In the genomic region with DNA sequence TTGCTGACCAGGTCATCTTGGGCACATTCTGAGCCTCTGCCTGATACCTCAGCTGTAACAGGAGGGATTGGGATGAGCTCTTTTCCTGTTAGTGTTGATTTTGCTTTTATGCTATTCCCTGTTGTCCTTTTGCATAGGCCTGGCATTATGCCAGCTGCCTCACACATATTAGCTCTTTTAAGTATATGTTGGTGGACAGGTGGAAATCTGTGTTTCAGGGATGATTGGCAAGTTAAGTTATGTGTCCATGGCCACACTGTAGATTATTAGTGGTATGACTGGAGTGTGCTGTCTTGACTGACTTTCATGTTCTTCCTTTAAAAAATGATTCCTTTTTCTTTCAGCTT, we compare ENCODE assay signal across 21 cellular contexts. TPM values are rescaled to one million over a fixed set of nuclear protein-coding genes. Genes with fewer than 3 reads are reported as not detected.
DNase-seq lines count a peak whose midpoint lies in the region; ATAC-seq, FAIRE-seq and TF ChIP-seq lines count a peak whose summit lies in the region.
"Had no signal": no experiment of that assay in that cellular context is flagged by ENCODE, and none has a peak within 500 bp of the region (broad histone marks: within the 10 kb centered on the region; RNA-seq: fewer than 3 reads in every experiment).

No MANE protein-coding gene starts in this region.

- H3K4me1 ChIP-seq in HepG2 (ENCODE audit: insufficient read depth, low read length) (peaks cover 60% of the 10 kb centered on the region), right lobe of liver (no peaks in the 10 kb centered on the region), upper lobe of right lung (no peaks in the 10 kb centered on the region)

- TF ChIP-seq POLR2A in HepG2 (IDR thresholded peaks at IDR 0.05; ENCODE audit: insufficient read depth in 1 of 2, low read depth in 2 of 2, low read length in 2 of 2): no peak
- no peak for TF ChIP-seq POLR2A in right lobe of liver (IDR thresholded peaks at IDR 0.05)

- no peaks in the 10 kb centered on the region for H3K27me3 ChIP-seq in HepG2 (ENCODE audit: control insufficient read depth in 1 of 2, insufficient read depth in 2 of 2, low read length in 2 of 2)
- no peaks in the 10 kb centered on the region for H3K27me3 ChIP-seq in right lobe of liver
- H3K27me3 ChIP-seq in upper lobe of right lung: no peaks in the 10 kb centered on the region

- CTCF ChIA-PET in HepG2 (lab: Yijun Ruan, JAX; ENCODE audit: low intra/inter-chr PET ratio, low total read pairs): interaction anchor here (2.1 kb wide), 1 partner anchor 41 kb away, joined by 12 read pairs; no protein-coding TSS in a partner anchor

- TF ChIP-seq CTCF in HepG2 (CRISPR knock-in tag; IDR thresholded peaks at IDR 0.05) (no peak), right lobe of liver (IDR thresholded peaks at IDR 0.05) (no peak), VCaP (conservative IDR thresholded peaks at IDR 0.05) (no peak), upper lobe of right lung (IDR thresholded peaks at IDR 0.05) (no peak)

- no peak for TF ChIP-seq RAD21 in HepG2 (CRISPR knock-in tag; IDR thresholded peaks at IDR 0.05)

- H3K27ac ChIP-seq in HepG2 (ENCODE audit: extremely low read length, insufficient read depth, low read length) (no peak overlapping the region), right lobe of liver (no peak overlapping the region), VCaP (peak overlapping the region; percentile 87), upper lobe of right lung (no peak overlapping the region)

- H2AFZ ChIP-seq in HepG2 (ENCODE audit: low read length): no peak overlapping the region

- no peak overlapping the region for H3K4me2 ChIP-seq in HepG2 (ENCODE audit: low read depth, low read length)

- BruUV-seq in HepG2 (replicated peaks; lab: Mats Ljungman, UMichigan): no TSS peak

- peaks cover 82% of the 10 kb centered on the region for H3K79me2 ChIP-seq in HepG2 (ENCODE audit: insufficient read depth, low read length)

- H3K9me3 ChIP-seq in HepG2 (ENCODE audit: low read length) (no peaks in the 10 kb centered on the region), right lobe of liver (no peaks in the 10 kb centered on the region), upper lobe of right lung (no peaks in the 10 kb centered on the region)

- TF ChIP-seq EP300 in HepG2 (IDR thresholded peaks at IDR 0.05; ENCODE audit: low read depth in 2 of 2, low read length in 2 of 2) (no peak), HepG2 (CRISPR knock-in tag; IDR thresholded peaks at IDR 0.05; ENCODE audit: borderline replicate concordance) (no peak)

- POLR2A ChIA-PET in HepG2 (lab: Yijun Ruan, JAX): interaction anchor here (1.0 kb wide), 1 partner anchor 43 kb away, joined by 4 read pairs; no protein-coding TSS in a partner anchor

- peak in 2 of 3 experiments; percentile 8 to 64 for DNase-seq in NCI-H1417 (lab: John Stamatoyannopoulos, UW)
- no peak for DNase-seq in NCI-H1417 treated with DMSO at 0.1 percent for 48 hours (lab: John Stamatoyannopoulos, UW)
- DNase-seq in HepG2 (ENCODE audit: low spot score): no peak
- DNase-seq in right lobe of liver: no peak
- peak; percentile 1 for DNase-seq in upper lobe of right lung
- DNase-seq in DMS 273 (lab: John Stamatoyannopoulos, UW; ENCODE audit: unreplicated experiment): no peak
- DNase-seq in activated effector memory CD4-positive, alpha-beta T cell treated with anti-CD3 and anti-CD28 coated beads, Interleukin-2, amount 50 U/mL, for 16 hours: no peak
- DNase-seq: Calu3; CD4-positive, CD25-positive, alpha-beta regulatory T cell; DMS53; EL; KBM-7; NCI-H1436; NCI-H2029; NCI-H226; NCI-H526 treated with DMSO at 0.1 percent for 48 hours had no signal

- H4K20me1 ChIP-seq in HepG2 (ENCODE audit: insufficient read depth, low read length): peaks cover 19% of the 10 kb centered on the region

- in situ Hi-C loops in HepG2 (cut with HindIII; ENCODE audit: extremely low pct_ligation_motif_present, low pct_unique_long_range_greater_than_20kb): loop anchor here (5.0 kb wide), 1 partner anchor 38 kb away; no protein-coding TSS in a partner anchor

- ATAC-seq in HepG2 (no peak), right lobe of liver (no peak), upper lobe of right lung (no peak)

- H3K4me3 ChIP-seq in HepG2 (replicated peaks in 1 of 3; ENCODE audit: insufficient read depth in 1 of 3, low read depth in 2 of 3, low read length in 3 of 3) (no peak overlapping the region), right lobe of liver (no peak overlapping the region), upper lobe of right lung (no peak overlapping the region)

- no peak overlapping the region for H3K9ac ChIP-seq in HepG2 (ENCODE audit: insufficient read depth, low read depth, low read length)

- intact Hi-C loops in HepG2 (cut with micrococcal nuclease; ENCODE audit: unreplicated experiment): no loop called here
- intact Hi-C loops in right lobe of liver (cut with DNase I): loop anchor here in 1 of 2 donors (10.0 kb wide), 1 partner anchor 155 kb away; no protein-coding TSS in a partner anchor
- intact Hi-C loops in upper lobe of right lung (cut with DNase I): no loop called here

- peaks cover 13 to 55% of the 10 kb centered on the region in 2 experiments for H3K36me3 ChIP-seq in HepG2 (replicated peaks in 1 of 2; ENCODE audit: control insufficient read depth in 1 of 2, insufficient read depth in 2 of 2, low read length in 2 of 2)
- peaks cover 0 to 17% (median 0%) of the 10 kb centered on the region in 4 donors for H3K36me3 ChIP-seq in right lobe of liver
- peaks cover 14% of the 10 kb centered on the region for H3K36me3 ChIP-seq in upper lobe of right lung

- FAIRE-seq in HepG2 (lab: Jason Lieb, UNC): no peak
- FAIRE-seq: GM12891, GM19239, H1, RCC 7860 had no signal

RNA-seq across cellular contexts. Expression of a gene that starts 28.9 kb away (rescaled TPM):
- 62.0 and 65.9 TPM in 2 replicates for total RNA-seq in HepG2 (2016; rRNA removed; fragmentation: Illumina TruSeq; extraction: Trizol)
- 184 and 195 TPM in 2 replicates for total RNA-seq in HepG2 (2016; cell fraction: cytosol; rRNA removed; fragmentation: Illumina TruSeq; extraction: Trizol; ENCODE audit: low read depth)
- total RNA-seq in HepG2 (2016; cell fraction: insoluble cytoplasmic fraction; rRNA removed; fragmentation: Illumina TruSeq; extraction: Trizol): 53.2 and 63.6 TPM in 2 replicates
- 147 and 176 TPM in 2 replicates for total RNA-seq in HepG2 (2016; cell fraction: membrane; rRNA removed; fragmentation: Illumina TruSeq; extraction: Trizol)
- 58.7 and 66.8 TPM in 2 replicates for total RNA-seq in HepG2 (2016; cell fraction: nucleus; rRNA removed; fragmentation: Illumina TruSeq; extraction: Trizol)
- 19.4 and 22.0 TPM in 2 replicates for polyA plus RNA-seq in HepG2 (2011; rRNA removed)
- 11.1 and 12.8 TPM in 2 replicates for polyA plus RNA-seq in HepG2 (2011; cell fraction: cytosol; rRNA removed)
- polyA plus RNA-seq in HepG2 (2011; cell fraction: nucleus; rRNA removed): 56.9 and 75.7 TPM in 2 replicates
- 26.3 and 32.9 TPM in 2 replicates for polyA plus RNA-seq in HepG2 (2012)
- 11.4 and 12.5 TPM in 2 replicates for polyA plus RNA-seq in HepG2 (2016; cell fraction: cytosol; fragmentation: Illumina TruSeq; extraction: Trizol; ENCODE audit: low read depth)
- 37.5 and 47.3 TPM in 2 replicates for polyA plus RNA-seq in HepG2 (2016; cell fraction: insoluble cytoplasmic fraction; fragmentation: Illumina TruSeq; extraction: Trizol; ENCODE audit: low read depth)
- 30.1 and 30.2 TPM in 2 replicates for polyA plus RNA-seq in HepG2 (2016; cell fraction: membrane; fragmentation: Illumina TruSeq; extraction: Trizol; ENCODE audit: low read depth)
- polyA plus RNA-seq in HepG2 (2016; cell fraction: nucleus; fragmentation: Illumina TruSeq; extraction: Trizol; ENCODE audit: insufficient read depth, low read depth): 107 and 112 TPM in 2 replicates
- polyA minus RNA-seq in HepG2 (2011; rRNA and poly(A)+ RNA removed; ENCODE audit: low replicate concordance): 72.2 and 123 TPM in 2 replicates
- 27.9 and 31.4 TPM in 2 replicates for polyA minus RNA-seq in HepG2 (2011; cell fraction: cytosol; rRNA and poly(A)+ RNA removed)
- 66.3 and 67.3 TPM in 2 replicates for polyA minus RNA-seq in HepG2 (2011; cell fraction: nucleus; rRNA and poly(A)+ RNA removed)
- 10 to 100 TPM; 11.4 to 19.4 (median 14.0) TPM for total RNA-seq in right lobe of liver
- total RNA-seq in upper lobe of right lung: 45.2 TPM

RNA-seq across cellular contexts. Expression of a gene that starts 44.1 kb away (rescaled TPM):
- total RNA-seq in HepG2 (2016; rRNA removed; fragmentation: Illumina TruSeq; extraction: Trizol) (29.4 and 41.6 TPM in 2 replicates), right lobe of liver (10 to 100 TPM; 18.1 to 31.0 (median 25.6) TPM), upper lobe of right lung (39.5 TPM)
- total RNA-seq in HepG2 (2016; cell fraction: cytosol; rRNA removed; fragmentation: Illumina TruSeq; extraction: Trizol; ENCODE audit: low read depth): 5.3 and 7.1 TPM in 2 replicates
- 25.4 and 43.2 TPM in 2 replicates for total RNA-seq in HepG2 (2016; cell fraction: insoluble cytoplasmic fraction; rRNA removed; fragmentation: Illumina TruSeq; extraction: Trizol)
- 10.6 and 10.8 TPM in 2 replicates for total RNA-seq in HepG2 (2016; cell fraction: membrane; rRNA removed; fragmentation: Illumina TruSeq; extraction: Trizol)
- total RNA-seq in HepG2 (2016; cell fraction: nucleus; rRNA removed; fragmentation: Illumina TruSeq; extraction: Trizol): 39.8 and 46.4 TPM in 2 replicates
- 9.7 and 14.7 TPM in 2 replicates for polyA plus RNA-seq in HepG2 (2011; rRNA removed)
- 6.3 and 8.5 TPM in 2 replicates for polyA plus RNA-seq in HepG2 (2011; cell fraction: cytosol; rRNA removed)
- 56.2 and 61.1 TPM in 2 replicates for polyA plus RNA-seq in HepG2 (2011; cell fraction: nucleus; rRNA removed)
- 12.6 and 16.7 TPM in 2 replicates for polyA plus RNA-seq in HepG2 (2012)
- 1.6 and 2.1 TPM in 2 replicates for polyA plus RNA-seq in HepG2 (2016; cell fraction: cytosol; fragmentation: Illumina TruSeq; extraction: Trizol; ENCODE audit: low read depth)
- polyA plus RNA-seq in HepG2 (2016; cell fraction: insoluble cytoplasmic fraction; fragmentation: Illumina TruSeq; extraction: Trizol; ENCODE audit: low read depth): 14.8 and 19.6 TPM in 2 replicates
- polyA plus RNA-seq in HepG2 (2016; cell fraction: membrane; fragmentation: Illumina TruSeq; extraction: Trizol; ENCODE audit: low read depth): 3.7 and 4.3 TPM in 2 replicates
- polyA plus RNA-seq in HepG2 (2016; cell fraction: nucleus; fragmentation: Illumina TruSeq; extraction: Trizol; ENCODE audit: insufficient read depth, low read depth): 74.4 and 84.9 TPM in 2 replicates
- polyA minus RNA-seq in HepG2 (2011; rRNA and poly(A)+ RNA removed; ENCODE audit: low replicate concordance): 41.3 and 51.6 TPM in 2 replicates
- 26.3 and 30.1 TPM in 2 replicates for polyA minus RNA-seq in HepG2 (2011; cell fraction: cytosol; rRNA and poly(A)+ RNA removed)
- polyA minus RNA-seq in HepG2 (2011; cell fraction: nucleus; rRNA and poly(A)+ RNA removed): 21.1 and 31.3 TPM in 2 replicates

Comparison
In these comparisons a context has a peak if more than half of its experiments do, and no peak if none do; other contexts are left out.
1. DNase-seq: peak in NCI-H1417 (2 of 3) and upper lobe of right lung (single experiment); none in NCI-H1417 treated with DMSO at 0.1 percent for 48 hours (single experiment), HepG2 (single experiment), right lobe of liver (0 of 3), DMS 273 (single experiment) and activated effector memory CD4-positive, alpha-beta T cell treated with anti-CD3 and anti-CD28 coated beads, Interleukin-2, amount 50 U/mL, for 16 hours (single experiment).